Comparison of ENCODE assay signal across 8 cellular contexts in genomic region chrX:153667931-153668396, GRCh38. TPM values are rescaled to one million over a fixed set of nuclear protein-coding genes. Genes with fewer than 3 reads are reported as not detected.
DNase-seq lines count a peak whose midpoint lies in the region; ATAC-seq and TF ChIP-seq lines count a peak whose summit lies in the region.

No MANE protein-coding gene starts in this region.

- H3K4me1 ChIP-seq in HUES64 (ENCODE audit: insufficient read depth, low read length) (no peaks in the 10 kb centered on the region), PC-9 (replicated peaks; ENCODE audit: insufficient read depth) (no peaks in the 10 kb centered on the region), fibroblast of lung (ENCODE audit: control insufficient read depth, extremely low read depth, insufficient read depth, low read length) (no peaks in the 10 kb centered on the region)

- peaks cover 50% of the 10 kb centered on the region for H3K27me3 Mint-ChIP-seq in nephron (ENCODE audit: low read depth)

- no peaks in the 10 kb centered on the region for H3K36me3 ChIP-seq in HUES64 (ENCODE audit: insufficient read depth, low read length)
- no peaks in the 10 kb centered on the region for H3K36me3 ChIP-seq in PC-9 (ENCODE audit: low read depth)
- H3K36me3 ChIP-seq in fibroblast of lung (ENCODE audit: control insufficient read depth, insufficient read depth, low read length), result no peaks in the 10 kb centered on the region

- no peaks in the 10 kb centered on the region for H3F3A ChIP-seq in PC-9 (ENCODE audit: insufficient read depth, low read depth)

- H3K4me2 ChIP-seq in PC-9, result no peak overlapping the region
- H3K4me2 ChIP-seq in fibroblast of lung (ENCODE audit: extremely low read depth, insufficient read depth, low read length), result no peak overlapping the region

- H3K4me3 ChIP-seq in GM12865 (ENCODE audit: low read depth, low read length) (no peak overlapping the region), HUES64 (ENCODE audit: low read length) (peak overlapping the region; percentile 51), PC-9 (no peak overlapping the region), fibroblast of lung (replicated peaks in 1 of 4; ENCODE audit: control extremely low read depth in 1 of 4, insufficient read depth in 1 of 4, low read depth in 3 of 4, low read length in 4 of 4) (peak overlapping the region in 1 of 4 experiments; percentile 10)

- no peaks in the 10 kb centered on the region for H3K9me2 ChIP-seq in PC-9 (ENCODE audit: insufficient read depth)

- H3K79me2 ChIP-seq in PC-9 (ENCODE audit: low read depth), result no peaks in the 10 kb centered on the region
- no peaks in the 10 kb centered on the region for H3K79me2 ChIP-seq in fibroblast of lung (ENCODE audit: control insufficient read depth, insufficient read depth, low read length)

- CTCF ChIA-PET in PC-9 (lab: Charles Lee), result interaction anchor here (0.6 to 1.8 kb wide), 7 partner anchors 11 to 129 kb away, joined by 3 to 12 read pairs (median 6); partner anchors contain the start of gene DUSP9

- H3K4me1 Mint-ChIP-seq in nephron, result peaks cover 5% of the 10 kb centered on the region

- H3K9me3 Mint-ChIP-seq in nephron, result peaks cover 32% of the 10 kb centered on the region

- no TSS peak for BruUV-seq in PC-9 (replicated peaks; lab: Mats Ljungman, UMichigan)

- 33% methylated on average over 14 of the region's 14 CpGs for WGBS in HUES64

- peak; percentile 59 for TF ChIP-seq CTCF in GM12865 (IDR thresholded peaks at IDR 0.05; ENCODE audit: insufficient read depth, low read depth, low read length, missing control alignments)
- peak; percentile 85 for TF ChIP-seq CTCF in PC-9 (conservative IDR thresholded peaks at IDR 0.05)
- peak; percentile 62 to 65 for TF ChIP-seq CTCF in fibroblast of lung (conservative IDR thresholded peaks at IDR 0.05 in 1 of 2, IDR thresholded peaks at IDR 0.05 in 1 of 2; ENCODE audit: low read depth in 1 of 2, low read length in 2 of 2)
- TF ChIP-seq CTCF in nephron (IDR thresholded peaks at IDR 0.05; ENCODE audit: unreplicated experiment in 3 of 3), result peak; percentile 67 to 75 (median 71)

- H3K27ac ChIP-seq in HUES64 (ENCODE audit: low read depth, low read length), result no peak overlapping the region
- no peak overlapping the region for H3K27ac ChIP-seq in PC-9
- H3K27ac ChIP-seq in fibroblast of lung (ENCODE audit: insufficient read depth, low read length), result no peak overlapping the region

- H2AFZ ChIP-seq in PC-9 (no peak overlapping the region), fibroblast of lung (ENCODE audit: low read length) (no peak overlapping the region)

- H3K36me3 Mint-ChIP-seq in nephron (ENCODE audit: low read depth), result no peaks in the 10 kb centered on the region

- H4K20me1 ChIP-seq in PC-9 (ENCODE audit: insufficient read depth) (no peaks in the 10 kb centered on the region), fibroblast of lung (ENCODE audit: control insufficient read depth, extremely low read depth, insufficient read depth, low read length) (no peaks in the 10 kb centered on the region)

- H3K27ac Mint-ChIP-seq in nephron, result peak overlapping the region in 1 of 3 experiments; percentile 43

- ATAC-seq in HG03571 (IDR thresholded peaks at IDR 0.05; ENCODE audit: unreplicated experiment), result no peak

- H3K27me3 ChIP-seq in HUES64 (ENCODE audit: insufficient read depth, low read length), result peaks cover 14% of the 10 kb centered on the region
- peaks cover 21% of the 10 kb centered on the region; the same call in 1 of the 2 replicates for H3K27me3 ChIP-seq in PC-9 (ENCODE audit: insufficient read depth, low read depth)
- no peaks in the 10 kb centered on the region for H3K27me3 ChIP-seq in fibroblast of lung (ENCODE audit: control insufficient read depth, insufficient read depth, low read length)

- H3K9me3 ChIP-seq in HUES64 (ENCODE audit: insufficient read depth, low read depth, low read length) (no peaks in the 10 kb centered on the region), PC-9 (ENCODE audit: insufficient read depth, low read depth) (no peaks in the 10 kb centered on the region), fibroblast of lung (ENCODE audit: control insufficient read depth, insufficient read depth, low read depth, low read length) (no peaks in the 10 kb centered on the region)

- no peak overlapping the region for H3K9ac ChIP-seq in HUES64 (ENCODE audit: low read depth, low read length)
- no peak overlapping the region for H3K9ac ChIP-seq in fibroblast of lung (ENCODE audit: insufficient read depth, low read length)

- H3K4me3 Mint-ChIP-seq in nephron, result peak overlapping the region; percentile 47 to 73 (median 60)

- intact Hi-C loops in PC-9 (cut with micrococcal nuclease; ENCODE audit: unreplicated experiment), result loop anchor here (1.0 to 10.0 kb wide), 4 partner anchors 58 to 633 kb away; no protein-coding TSS in a partner anchor

- POLR2A ChIA-PET in PC-9 (lab: Charles Lee; ENCODE audit: unreplicated experiment), result no interaction called here

- DNase-seq in GM12865 (ENCODE audit: low read depth) (peak; percentile 61), PC-9 (peak; percentile 43 to 83), fibroblast of lung (ENCODE audit: low read depth in 2 of 2) (peak; percentile 56 to 76)
- peak; percentile 90 to 91 for DNase-seq in activated T-cell treated with anti-CD3 and anti-CD28 coated beads, Interleukin-2, amount 50 U/mL, for 48 hours
- peak; percentile 69 for DNase-seq in stimulated activated naive CD4-positive, alpha-beta T cell treated with Interleukin-2 at 50 U/mL for 16 hours (lab: John Stamatoyannopoulos, UW)

RNA-seq across cellular contexts. Expression of gene PNCK, which starts 5.6 kb away (rescaled TPM):
- polyA plus RNA-seq in HUES64 (2013, experiment 1 of 2), result 2.7 TPM
- 3.6 TPM for polyA plus RNA-seq in HUES64 (2013, experiment 2 of 2)
- 1.0 and 4.4 TPM in 2 replicates for total RNA-seq in PC-9 (2021)
- 0.26 and 0.33 TPM in 2 replicates for total RNA-seq in fibroblast of lung
- 0.08 TPM in 1 of 2 replicates, not detected in the other for polyA plus RNA-seq in fibroblast of lung
- 0.10 TPM in 1 of 2 replicates, not detected in the other for polyA plus RNA-seq in fibroblast of lung (2012)
- polyA minus RNA-seq in fibroblast of lung (ENCODE audit: low replicate concordance), result not detected in 2 replicates

RNA-seq across cellular contexts. Expression of gene SLC6A8, which starts 19.8 kb away (rescaled TPM):
- polyA plus RNA-seq in HUES64 (2013, experiment 1 of 2), result 76.3 TPM
- polyA plus RNA-seq in HUES64 (2013, experiment 2 of 2), result 77.8 TPM
- 37.6 and 40.5 TPM in 2 replicates for total RNA-seq in PC-9 (2021)
- total RNA-seq in fibroblast of lung, result 9.8 and 11.1 TPM in 2 replicates
- 7.7 and 13.2 TPM in 2 replicates for polyA plus RNA-seq in fibroblast of lung
- 12.5 and 24.0 TPM in 2 replicates for polyA plus RNA-seq in fibroblast of lung (2012)
- polyA minus RNA-seq in fibroblast of lung (ENCODE audit: low replicate concordance), result 44.6 and 70.2 TPM in 2 replicates

RNA-seq across cellular contexts. Expression of gene DUSP9, which starts 21.0 kb away (rescaled TPM):
- 0.35 TPM for polyA plus RNA-seq in HUES64 (2013, experiment 1 of 2)
- polyA plus RNA-seq in HUES64 (2013, experiment 2 of 2), result 0.82 TPM
- total RNA-seq in PC-9 (2021), result 1.3 and 1.8 TPM in 2 replicates
- under 0.01 TPM in 1 of 2 replicates, not detected in the other for total RNA-seq in fibroblast of lung
- not detected in 2 replicates for polyA plus RNA-seq in fibroblast of lung
- not detected in 2 replicates for polyA plus RNA-seq in fibroblast of lung (2012)
- polyA minus RNA-seq in fibroblast of lung (ENCODE audit: low replicate concordance), result not detected in 2 replicates

RNA-seq across cellular contexts. Expression of gene BCAP31, which starts 56.2 kb away (rescaled TPM):
- 109 TPM for polyA plus RNA-seq in HUES64 (2013, experiment 1 of 2)
- 110 TPM for polyA plus RNA-seq in HUES64 (2013, experiment 2 of 2)
- total RNA-seq in PC-9 (2021) (522 and 541 TPM in 2 replicates), fibroblast of lung (94.8 and 133 TPM in 2 replicates)
- polyA plus RNA-seq in fibroblast of lung, result 94.0 and 114 TPM in 2 replicates
- polyA plus RNA-seq in fibroblast of lung (2012), result 138 and 160 TPM in 2 replicates
- polyA minus RNA-seq in fibroblast of lung (ENCODE audit: low replicate concordance), result 160 and 202 TPM in 2 replicates

RNA-seq across cellular contexts. Expression of gene ABCD1, which starts 56.7 kb away (rescaled TPM):
- polyA plus RNA-seq in HUES64 (2013, experiment 1 of 2), result 5.2 TPM
- 7.4 TPM for polyA plus RNA-seq in HUES64 (2013, experiment 2 of 2)
- total RNA-seq in PC-9 (2021), result 40.0 and 44.9 TPM in 2 replicates
- 6.9 and 12.7 TPM in 2 replicates for total RNA-seq in fibroblast of lung
- polyA plus RNA-seq in fibroblast of lung, result 4.0 and 4.6 TPM in 2 replicates
- polyA plus RNA-seq in fibroblast of lung (2012), result 10.7 and 14.4 TPM in 2 replicates
- 12.1 and 13.0 TPM in 2 replicates for polyA minus RNA-seq in fibroblast of lung (ENCODE audit: low replicate concordance)
